In genomic region chr1:209590405-209590804, GRCh38 we compare ENCODE assay signal across 13 cellular contexts. TPM values are rescaled to one million over a fixed set of nuclear protein-coding genes. Genes with fewer than 3 reads are reported as not detected.
DNase-seq lines count a peak whose midpoint lies in the region; ATAC-seq, FAIRE-seq and TF ChIP-seq lines count a peak whose summit lies in the region.
"Had no signal": no experiment of that assay in that cellular context is flagged by ENCODE, and none has a peak within 500 bp of the region (broad histone marks: within the 10 kb centered on the region; RNA-seq: fewer than 3 reads in every experiment).

No MANE protein-coding gene starts in this region.

- no peak for TF ChIP-seq EP300 in K562 (IDR thresholded peaks at IDR 0.05; ENCODE audit: low read length)

- no peak overlapping the region for H3K4me3 Mint-ChIP-seq in activated T-helper 2 cell treated with anti-CD3 and anti-CD28 coated beads, Interferon-gamma antibody, Interleukin-2, Interleukin-4, amounts not matched to agents 10 μg/mL and 5 μg/mL and 100 μg/mL, durations not matched to agents 14 hours and 24 hours and 36 hours (ENCODE audit: low read depth)

- H3K4me3 ChIP-seq in K562: no peak overlapping the region
- no peak overlapping the region for H3K4me3 ChIP-seq in smooth muscle cell
- H3K4me3 ChIP-seq: upper lobe of left lung had no signal

- no peak for FAIRE-seq in K562 (lab: Jason Lieb, UNC)
- FAIRE-seq: islet of Langerhans had no signal

- H3K27me3 ChIP-seq in K562 (ENCODE audit: control insufficient read depth in 2 of 2, insufficient read depth in 2 of 2, low read length in 2 of 2) (peaks cover 18 to 37% of the 10 kb centered on the region in 2 experiments; a peak in 4 of 5 replicates), smooth muscle cell (ENCODE audit: low read depth) (peaks cover 10% of the 10 kb centered on the region)

- H3K9me3 Mint-ChIP-seq in activated T-helper 2 cell treated with anti-CD3 and anti-CD28 coated beads, Interferon-gamma antibody, Interleukin-2, Interleukin-4, amounts not matched to agents 10 μg/mL and 5 μg/mL and 100 μg/mL, durations not matched to agents 14 hours and 24 hours and 36 hours: no peaks in the 10 kb centered on the region
- H3K9me3 Mint-ChIP-seq: activated naive CD4-positive, alpha-beta T cell treated with anti-CD3 and anti-CD28 coated beads, Interleukin-2, amount 50 U/mL, for 72 hours had no signal

- TF ChIP-seq CTCF in K562 (IDR thresholded peaks at IDR 0.05 in 2 of 3, conservative IDR thresholded peaks at IDR 0.05 in 1 of 3; ENCODE audit: insufficient read depth in 2 of 3, low read depth in 1 of 3, low read length in 3 of 3): peak; percentile 11 to 57 (median 32); a peak in 3 of 6 replicates
- TF ChIP-seq CTCF in smooth muscle cell (IDR thresholded peaks at IDR 0.05; ENCODE audit: borderline replicate concordance, insufficient read depth, poor library complexity, severe bottlenecking): peak; percentile 17

- DNase-seq in NCI-H146 (lab: John Stamatoyannopoulos, UW) (peak; percentile 14), NCI-H146 treated with DMSO at 0.1 percent for 48 hours (lab: John Stamatoyannopoulos, UW; ENCODE audit: unreplicated experiment) (no peak), K562 (ENCODE audit: extremely low read depth in 1 of 4, low spot score in 3 of 4) (peak; percentile 24 to 33 (median 30)), iPS-NIHi11 (ENCODE audit: low spot score) (peak; percentile 59), smooth muscle cell (lab: John Stamatoyannopoulos, UW; ENCODE audit: unreplicated experiment) (no peak), NCI-H2107 (lab: John Stamatoyannopoulos, UW) (no peak)
- no peak for DNase-seq in activated T-helper 2 cell treated with anti-CD3 and anti-CD28 coated beads, Interferon-gamma antibody, Interleukin-2, Interleukin-4, amounts not matched to agents 10 μg/mL and 5 μg/mL and 100 μg/mL, durations not matched to agents 14 hours and 24 hours and 36 hours (ENCODE audit: low spot score)
- DNase-seq: stimulated activated CD4-positive, alpha-beta T cell treated with anti-CD3 and anti-CD28 coated beads, Interleukin-1b, Interleukin-23, amount 100 ng/mL, for 48 hours; T1000; upper lobe of left lung had no signal

- in situ Hi-C loops in K562 (cut with MboI): loop anchor here (25.0 kb wide), 1 partner anchor 397 kb away; no protein-coding TSS in a partner anchor

- ATAC-seq in K562 (peak; percentile 78), GM21515 (IDR thresholded peaks at IDR 0.05; ENCODE audit: unreplicated experiment) (no peak)
- ATAC-seq: activated naive CD4-positive, alpha-beta T cell treated with anti-CD3 and anti-CD28 coated beads, Interleukin-2, amount 50 U/mL, for 72 hours had no signal

- H3K9me3 ChIP-seq in K562 (replicated peaks; ENCODE audit: control insufficient read depth, insufficient read depth, low read depth, low read length) (no peaks in the 10 kb centered on the region), smooth muscle cell (replicated peaks; ENCODE audit: low read depth) (no peaks in the 10 kb centered on the region)
- H3K9me3 ChIP-seq: upper lobe of left lung had no signal

- H3K36me3 ChIP-seq in K562 (ENCODE audit: control insufficient read depth, insufficient read depth, low read length) (no peaks in the 10 kb centered on the region), smooth muscle cell (ENCODE audit: low read depth) (no peaks in the 10 kb centered on the region)
- H3K36me3 ChIP-seq: upper lobe of left lung had no signal

- 1% methylated on average over 6 of the region's 6 CpGs for WGBS in K562 (ENCODE audit: insufficient coverage, low coverage, missing lambda C conversion rate)
- WGBS in smooth muscle cell (ENCODE audit: low lambda C conversion rate): 69% methylated on average over 6 of the region's 6 CpGs

- CTCF ChIA-PET in K562 (lab: Yijun Ruan, JAX; ENCODE audit: low intra/inter-chr PET ratio): interaction anchor here (0.6 kb wide), 1 partner anchor 27 kb away, joined by 5 read pairs; no protein-coding TSS in a partner anchor

- H3K27me3 Mint-ChIP-seq in activated T-helper 2 cell treated with anti-CD3 and anti-CD28 coated beads, Interferon-gamma antibody, Interleukin-2, Interleukin-4, amounts not matched to agents 10 μg/mL and 5 μg/mL and 100 μg/mL, durations not matched to agents 14 hours and 24 hours and 36 hours (ENCODE audit: low read depth): peaks cover 37% of the 10 kb centered on the region

- peaks cover 2% of the 10 kb centered on the region for H3K4me1 Mint-ChIP-seq in activated T-helper 2 cell treated with anti-CD3 and anti-CD28 coated beads, Interferon-gamma antibody, Interleukin-2, Interleukin-4, amounts not matched to agents 10 μg/mL and 5 μg/mL and 100 μg/mL, durations not matched to agents 14 hours and 24 hours and 36 hours (ENCODE audit: low read depth)

- peak; percentile 25 to 43; a peak in 3 of 4 replicates for TF ChIP-seq RAD21 in K562 (CRISPR knock-in tag; conservative IDR thresholded peaks at IDR 0.05 in 1 of 2, IDR thresholded peaks at IDR 0.05 in 1 of 2)

- H3K36me3 Mint-ChIP-seq in activated T-helper 2 cell treated with anti-CD3 and anti-CD28 coated beads, Interferon-gamma antibody, Interleukin-2, Interleukin-4, amounts not matched to agents 10 μg/mL and 5 μg/mL and 100 μg/mL, durations not matched to agents 14 hours and 24 hours and 36 hours (ENCODE audit: low read depth): no peaks in the 10 kb centered on the region
- H3K36me3 Mint-ChIP-seq: activated naive CD4-positive, alpha-beta T cell treated with anti-CD3 and anti-CD28 coated beads, Interleukin-2, amount 50 U/mL, for 72 hours had no signal

- H3K9ac ChIP-seq in K562 (ENCODE audit: insufficient read depth in 1 of 2, low read depth in 2 of 2, low read length in 2 of 2): no peak overlapping the region
- H3K9ac ChIP-seq in smooth muscle cell (ENCODE audit: low read depth): no peak overlapping the region

- BruUV-seq in K562 (replicated peaks; lab: Mats Ljungman, UMichigan): no TSS peak

- H3K4me2 ChIP-seq in K562 (ENCODE audit: insufficient read depth, low read length) (no peak overlapping the region), smooth muscle cell (no peak overlapping the region)

- H2AFZ ChIP-seq in K562 (ENCODE audit: low read depth, low read length) (no peak overlapping the region), smooth muscle cell (ENCODE audit: low read depth) (no peak overlapping the region)

- H3K9me1 ChIP-seq in K562 (ENCODE audit: control insufficient read depth, insufficient read depth, low read length): no peaks in the 10 kb centered on the region

- intact Hi-C loops in K562 (cut with micrococcal nuclease): no loop called here
- intact Hi-C loops in activated T-helper 2 cell treated with anti-CD3 and anti-CD28 coated beads, Interferon-gamma antibody, Interleukin-2, Interleukin-4, amounts not matched to agents 10 μg/mL and 5 μg/mL and 100 μg/mL, durations not matched to agents 14 hours and 24 hours and 36 hours (cut with micrococcal nuclease): no loop called here

- no peak for TF ChIP-seq POLR2A in K562 (conservative IDR thresholded peaks at IDR 0.05)

- H3F3A ChIP-seq in smooth muscle cell (ENCODE audit: low read depth): no peaks in the 10 kb centered on the region

- H3K79me2 ChIP-seq in K562 (ENCODE audit: control insufficient read depth, insufficient read depth, low read length) (no peaks in the 10 kb centered on the region), smooth muscle cell (ENCODE audit: low read depth) (no peaks in the 10 kb centered on the region)

- no peak overlapping the region for H3K27ac Mint-ChIP-seq in activated T-helper 2 cell treated with anti-CD3 and anti-CD28 coated beads, Interferon-gamma antibody, Interleukin-2, Interleukin-4, amounts not matched to agents 10 μg/mL and 5 μg/mL and 100 μg/mL, durations not matched to agents 14 hours and 24 hours and 36 hours
- H3K27ac Mint-ChIP-seq: activated naive CD4-positive, alpha-beta T cell treated with anti-CD3 and anti-CD28 coated beads, Interleukin-2, amount 50 U/mL, for 72 hours had no signal

- H3K4me1 ChIP-seq in K562 (replicated peaks in 1 of 2; ENCODE audit: control insufficient read depth in 2 of 2, insufficient read depth in 2 of 2, low read length in 2 of 2): peaks cover 0 to 3% of the 10 kb centered on the region in 2 experiments; a peak in 1 of 5 replicates
- H3K4me1 ChIP-seq in smooth muscle cell (ENCODE audit: low read depth): peaks cover 4% of the 10 kb centered on the region

- POLR2A ChIA-PET in K562 (lab: Yijun Ruan, JAX): interaction anchor here (0.6 to 1.8 kb wide), 4 partner anchors 13 to 246 kb away, joined by 3 to 5 read pairs (median 3); no protein-coding TSS in a partner anchor

- H4K20me1 ChIP-seq in K562 (replicated peaks; ENCODE audit: control insufficient read depth, insufficient read depth, low read length) (no peaks in the 10 kb centered on the region), smooth muscle cell (ENCODE audit: low read depth) (no peaks in the 10 kb centered on the region)

- H3K27ac ChIP-seq in K562 (ENCODE audit: extremely low read depth, low read depth, low read length) (no peak overlapping the region), smooth muscle cell (ENCODE audit: low read depth) (no peak overlapping the region)
- H3K27ac ChIP-seq: upper lobe of left lung had no signal

TF ChIP-seq in K562, 482 proteins besides CTCF, POLR2A, EP300 and RAD21 (continues in another document):
- no peak for TF ChIP-seq ZNF174 (CRISPR knock-in tag; IDR thresholded peaks at IDR 0.05)

RNA-seq across cellular contexts. Expression of gene CAMK1G, which starts 6.9 kb away (rescaled TPM):
- not detected in 2 replicates for total RNA-seq in K562 (2011; cell fraction: chromatin; rRNA removed; ENCODE audit: low replicate concordance)
- total RNA-seq in K562 (2011; cell fraction: nucleolus; rRNA removed): not detected in 2 replicates
- not detected in 2 replicates for total RNA-seq in K562 (2011; cell fraction: nucleoplasm; rRNA removed)
- total RNA-seq in K562 (2014; rRNA removed) (not detected in 2 replicates), K562 (2014; rRNA removed; fragmentation: Illumina TruSeq; extraction: Trizol) (not detected in 2 replicates), K562 (2015; rRNA removed; fragmentation: Illumina TruSeq; extraction: Trizol) (not detected in 2 replicates), K562 (2021) (not detected in 2 replicates), smooth muscle cell (0.13 TPM in 1 of 2 replicates, not detected in the other)
- polyA plus RNA-seq in K562 (2011; rRNA removed) (not detected in 2 replicates), K562 (2014; fragmentation: Illumina TruSeq; extraction: Trizol) (not detected in 2 replicates), K562 (2014; fragmentation: Nextera tagmentation; extraction: Ambion mirVana) (not detected), K562 (2014; rRNA removed) (not detected in 2 replicates), smooth muscle cell (not detected in 2 replicates)
- polyA plus RNA-seq in K562 (2011; cell fraction: cytosol; rRNA removed): not detected in 2 replicates
- polyA plus RNA-seq in K562 (2011; cell fraction: nucleus; rRNA removed): not detected in 2 replicates
- not detected in 2 replicates for polyA plus RNA-seq in K562 (2012)
- polyA minus RNA-seq in K562 (2011; rRNA and poly(A)+ RNA removed): not detected in 2 replicates
- polyA minus RNA-seq in K562 (2011; cell fraction: cytosol; rRNA and poly(A)+ RNA removed): not detected in 2 replicates
- not detected in 2 replicates for polyA minus RNA-seq in K562 (2011; cell fraction: nucleus; rRNA and poly(A)+ RNA removed)
- not detected in 2 replicates for total RNA-seq in activated T-helper 2 cell treated with anti-CD3 and anti-CD28 coated beads, Interferon-gamma antibody, Interleukin-2, Interleukin-4, amounts not matched to agents 10 μg/mL and 5 μg/mL and 100 μg/mL, durations not matched to agents 14 hours and 24 hours and 36 hours
- total RNA-seq: activated naive CD4-positive, alpha-beta T cell treated with anti-CD3 and anti-CD28 coated beads, Interleukin-2, amount 50 U/mL, for 72 hours had no signal

Comparison
In these comparisons a context has a peak if more than half of its experiments do, and no peak if none do; other contexts are left out.
1. DNase-seq: peak in NCI-H146 (single experiment), K562 (4 of 4) and iPS-NIHi11 (single experiment); none in NCI-H146 treated with DMSO at 0.1 percent for 48 hours (single experiment), smooth muscle cell (single experiment), NCI-H2107 (single experiment) and activated T-helper 2 cell treated with anti-CD3 and anti-CD28 coated beads, Interferon-gamma antibody, Interleukin-2, Interleukin-4, amounts not matched to agents 10 μg/mL and 5 μg/mL and 100 μg/mL, durations not matched to agents 14 hours and 24 hours and 36 hours (single experiment).